Comparison of ENCODE assay signal across 24 cellular contexts in the genomic region with DNA sequence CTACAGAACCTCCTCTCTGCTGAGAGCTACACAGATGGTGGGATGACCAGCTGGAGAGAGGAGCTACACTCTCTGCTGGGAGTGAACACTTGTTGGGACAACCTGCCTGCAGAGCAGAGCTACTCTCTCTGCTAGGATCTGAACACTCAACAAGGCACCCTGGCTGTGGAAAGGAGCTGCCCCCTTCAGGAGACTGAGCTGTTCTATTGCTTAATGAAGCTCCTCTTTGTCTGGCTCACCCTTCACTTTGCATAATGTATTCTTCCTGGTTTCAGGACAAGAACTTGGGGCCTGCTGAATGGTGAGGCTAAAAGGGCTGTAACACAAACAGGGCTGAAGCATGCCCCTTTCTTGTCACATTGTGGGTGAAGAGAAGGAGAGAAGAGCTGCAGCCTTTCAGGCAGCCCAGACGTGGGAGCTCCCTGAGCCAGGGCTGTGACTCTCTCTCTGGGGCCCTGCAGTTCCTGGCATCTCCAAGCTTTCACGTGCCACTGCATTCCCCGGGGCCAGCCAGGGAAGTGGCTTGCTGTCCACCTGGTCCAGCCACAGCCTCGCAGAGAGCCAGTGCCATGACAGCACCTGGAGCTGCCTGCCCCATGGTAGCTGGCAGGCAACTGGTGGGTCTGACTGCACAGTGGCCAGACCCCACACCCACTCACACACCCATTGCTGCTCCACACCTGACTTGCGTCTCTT.
DNase-seq lines count a peak whose midpoint lies in the region; ATAC-seq, FAIRE-seq and TF ChIP-seq lines count a peak whose summit lies in the region.
"Had no signal": no experiment of that assay in that cellular context is flagged by ENCODE, and none has a peak within 500 bp of the region (broad histone marks: within the 10 kb centered on the region; RNA-seq: fewer than 3 reads in every experiment).

No MANE protein-coding gene starts in this region.

- TF ChIP-seq CTCF in GM23338 (conservative IDR thresholded peaks at IDR 0.05; ENCODE audit: low read depth in 2 of 2) (peak in 1 of 2 experiments; percentile 45; a peak in 2 of 4 replicates), WTC11 (IDR thresholded peaks at IDR 0.05) (no peak)

- no peaks in the 10 kb centered on the region for H3K79me2 ChIP-seq in GM23338 (replicated peaks; ENCODE audit: insufficient read depth)

- no peaks in the 10 kb centered on the region for H3K36me3 ChIP-seq in GM23338 (ENCODE audit: insufficient read depth)
- H3K36me3 ChIP-seq in iPS-15b (ENCODE audit: control insufficient read depth, insufficient read depth, low read length): no peaks in the 10 kb centered on the region
- H3K36me3 ChIP-seq: heart left ventricle, prostate gland, sigmoid colon had no signal

- no peaks in the 10 kb centered on the region for H3K4me1 Mint-ChIP-seq in GM23338
- peaks cover 9% of the 10 kb centered on the region; the same call in 1 of the 2 replicates for H3K4me1 Mint-ChIP-seq in WTC11
- H3K4me1 Mint-ChIP-seq: activated B cell treated with CpG ODN at 0.5 μM for 24 hours; activated CD8-positive, alpha-beta memory T cell treated with anti-CD3 and anti-CD28 coated beads, Interleukin-2, amount 10 ng/mL, durations not matched to agents 7 days and 5 days; stimulated activated naive B cell treated with anti-CD40 and anti-IgM and Interleukin-4, amounts not matched to agents 10 μg/mL and 1 μg/mL and 100 μg/mL, for 72 hours had no signal

- peaks cover 7% of the 10 kb centered on the region; the same call in 2 of the 3 replicates for H3K36me3 Mint-ChIP-seq in GM23338 (ENCODE audit: low read depth)
- H3K36me3 Mint-ChIP-seq in WTC11: no peaks in the 10 kb centered on the region
- H3K36me3 Mint-ChIP-seq: activated CD8-positive, alpha-beta memory T cell treated with anti-CD3 and anti-CD28 coated beads, Interleukin-2, amount 10 ng/mL, durations not matched to agents 7 days and 5 days; stimulated activated naive B cell treated with anti-CD40 and anti-IgM and Interleukin-4, amounts not matched to agents 10 μg/mL and 1 μg/mL and 100 μg/mL, for 72 hours had no signal

- peak overlapping the region; percentile 56 for H2AFZ ChIP-seq in GM23338

- no peaks in the 10 kb centered on the region for H3F3A ChIP-seq in GM23338 (replicated peaks; ENCODE audit: low read depth)

- in situ Hi-C loops in ACHN (cut with HindIII; ENCODE audit: low pct_ligation_motif_present, low pct_unique_long_range_greater_than_20kb, low sequenced_read_pairs): no loop called here

- no peaks in the 10 kb centered on the region for H3K27me3 ChIP-seq in GM23338 (ENCODE audit: insufficient read depth)
- H3K27me3 ChIP-seq in iPS-15b (ENCODE audit: control insufficient read depth, insufficient read depth, low read length): no peaks in the 10 kb centered on the region
- H3K27me3 ChIP-seq: body of pancreas, heart left ventricle, sigmoid colon had no signal

- H3K4me3 Mint-ChIP-seq in GM23338 (no peak overlapping the region), WTC11 (no peak overlapping the region)
- H3K4me3 Mint-ChIP-seq: activated B cell treated with CpG ODN at 0.5 μM for 24 hours; activated CD8-positive, alpha-beta memory T cell treated with anti-CD3 and anti-CD28 coated beads, Interleukin-2, amount 10 ng/mL, durations not matched to agents 7 days and 5 days; stimulated activated naive B cell treated with anti-CD40 and anti-IgM and Interleukin-4, amounts not matched to agents 10 μg/mL and 1 μg/mL and 100 μg/mL, for 72 hours had no signal

- peaks cover 13% of the 10 kb centered on the region for H3K9me3 Mint-ChIP-seq in GM23338
- peaks cover 20% of the 10 kb centered on the region for H3K9me3 Mint-ChIP-seq in WTC11
- H3K9me3 Mint-ChIP-seq: activated B cell treated with CpG ODN at 0.5 μM for 24 hours; stimulated activated naive B cell treated with anti-CD40 and anti-IgM and Interleukin-4, amounts not matched to agents 10 μg/mL and 1 μg/mL and 100 μg/mL, for 72 hours had no signal

- DNase-seq in ACHN (peak; percentile 16), GM23338 (ENCODE audit: low spot score) (no peak), WTC11 (ENCODE audit: low spot score) (no peak), MV-4-11 (lab: John Stamatoyannopoulos, UW) (no peak), globus pallidus (ENCODE audit: low spot score) (no peak), frontal cortex (ENCODE audit: low spot score in 2 of 2) (no peak), NCI-H446 treated with DMSO at 0.1 percent for 48 hours (lab: John Stamatoyannopoulos, UW) (no peak)
- DNase-seq: activated B cell treated with CpG ODN at 0.5 μM for 24 hours; activated CD4-positive, alpha-beta T cell treated with anti-CD3 and anti-CD28 coated beads, Interleukin-2, amount 50 U/mL, for 1 hour; activated CD8-positive, alpha-beta memory T cell treated with anti-CD3 and anti-CD28 coated beads, Interleukin-2, amount 10 ng/mL, durations not matched to agents 7 days and 5 days; activated T-cell treated with anti-CD3 and anti-CD28 coated beads, Interleukin-2, amount 50 U/mL, for 48 hours; body of pancreas; C1 segment of cervical spinal cord; Calu3; DND-41; NCI-H2081; nucleus accumbens; sigmoid colon; stimulated activated CD4-positive, alpha-beta T cell treated with anti-CD3 and anti-CD28 coated beads, Interleukin-4, amount 100 ng/mL, for 4 hours; stimulated activated naive B cell treated with anti-CD40 and anti-IgM and Interleukin-4, amounts not matched to agents 10 μg/mL and 1 μg/mL and 100 μg/mL, for 72 hours had no signal

- no peaks in the 10 kb centered on the region for H3K4me1 ChIP-seq in GM23338 (ENCODE audit: insufficient read depth)
- no peaks in the 10 kb centered on the region for H3K4me1 ChIP-seq in iPS-15b (ENCODE audit: control insufficient read depth, insufficient read depth, low read length)
- H3K4me1 ChIP-seq: body of pancreas, heart left ventricle, prostate gland, sigmoid colon had no signal

- ATAC-seq in GM23338 (peak; percentile 52), WTC11 (peak; percentile 93)
- ATAC-seq: activated CD8-positive, alpha-beta memory T cell treated with anti-CD3 and anti-CD28 coated beads, Interleukin-2, amount 10 ng/mL, durations not matched to agents 7 days and 5 days; body of pancreas; GM12878; stimulated activated naive B cell treated with anti-CD40 and anti-IgM and Interleukin-4, amounts not matched to agents 10 μg/mL and 1 μg/mL and 100 μg/mL, for 72 hours had no signal

- CTCF ChIA-PET in WTC11 (lab: Charles Lee): interaction anchor here (0.6 to 2.5 kb wide), 12 partner anchors 9 to 467 kb away, joined by 3 to 35 read pairs (median 4); no protein-coding TSS in a partner anchor

- POLR2A ChIA-PET in WTC11 (lab: Charles Lee): no interaction called here

- no peak overlapping the region for H3K4me3 ChIP-seq in GM23338
- no peak overlapping the region for H3K4me3 ChIP-seq in iPS-15b (ENCODE audit: low read depth, low read length)
- H3K4me3 ChIP-seq: body of pancreas, GM12878, heart left ventricle, prostate gland, sigmoid colon had no signal

- H3K27ac Mint-ChIP-seq in GM23338 (no peak overlapping the region), WTC11 (no peak overlapping the region)
- H3K27ac Mint-ChIP-seq: activated B cell treated with CpG ODN at 0.5 μM for 24 hours; activated CD8-positive, alpha-beta memory T cell treated with anti-CD3 and anti-CD28 coated beads, Interleukin-2, amount 10 ng/mL, durations not matched to agents 7 days and 5 days; stimulated activated naive B cell treated with anti-CD40 and anti-IgM and Interleukin-4, amounts not matched to agents 10 μg/mL and 1 μg/mL and 100 μg/mL, for 72 hours had no signal

- H3K27ac ChIP-seq in GM23338 (ENCODE audit: low read depth): no peak overlapping the region
- H3K27ac ChIP-seq: body of pancreas, heart left ventricle, prostate gland, sigmoid colon had no signal

- H3K27me3 Mint-ChIP-seq in GM23338 (ENCODE audit: insufficient read depth, low read depth, poor library complexity) (peaks cover 2% of the 10 kb centered on the region), WTC11 (ENCODE audit: low read depth) (no peaks in the 10 kb centered on the region)
- H3K27me3 Mint-ChIP-seq: activated B cell treated with CpG ODN at 0.5 μM for 24 hours; activated CD8-positive, alpha-beta memory T cell treated with anti-CD3 and anti-CD28 coated beads, Interleukin-2, amount 10 ng/mL, durations not matched to agents 7 days and 5 days; stimulated activated naive B cell treated with anti-CD40 and anti-IgM and Interleukin-4, amounts not matched to agents 10 μg/mL and 1 μg/mL and 100 μg/mL, for 72 hours had no signal

- H3K9ac ChIP-seq in iPS-15b (ENCODE audit: low read depth, low read length): peak overlapping the region; percentile 17

- no peaks in the 10 kb centered on the region for H4K20me1 ChIP-seq in GM23338 (replicated peaks; ENCODE audit: insufficient read depth)

- H3K9me3 ChIP-seq in iPS-15b (ENCODE audit: control insufficient read depth, insufficient read depth, low read length): no peaks in the 10 kb centered on the region
- H3K9me3 ChIP-seq: body of pancreas, heart left ventricle, prostate gland, sigmoid colon had no signal

- no peak overlapping the region for H3K4me2 ChIP-seq in GM23338

- peaks cover 9% of the 10 kb centered on the region; the same call in 1 of the 2 replicates for H3K9me2 ChIP-seq in GM23338 (ENCODE audit: insufficient read depth)

- no peak for FAIRE-seq in frontal cortex (lab: Jason Lieb, UNC)
- FAIRE-seq: GM12878 had no signal

TF ChIP-seq in GM23338, 12 proteins besides CTCF, POLR2A, EP300 and RAD21 (continues in another document):
- TF ChIP-seq, protein P1, sequence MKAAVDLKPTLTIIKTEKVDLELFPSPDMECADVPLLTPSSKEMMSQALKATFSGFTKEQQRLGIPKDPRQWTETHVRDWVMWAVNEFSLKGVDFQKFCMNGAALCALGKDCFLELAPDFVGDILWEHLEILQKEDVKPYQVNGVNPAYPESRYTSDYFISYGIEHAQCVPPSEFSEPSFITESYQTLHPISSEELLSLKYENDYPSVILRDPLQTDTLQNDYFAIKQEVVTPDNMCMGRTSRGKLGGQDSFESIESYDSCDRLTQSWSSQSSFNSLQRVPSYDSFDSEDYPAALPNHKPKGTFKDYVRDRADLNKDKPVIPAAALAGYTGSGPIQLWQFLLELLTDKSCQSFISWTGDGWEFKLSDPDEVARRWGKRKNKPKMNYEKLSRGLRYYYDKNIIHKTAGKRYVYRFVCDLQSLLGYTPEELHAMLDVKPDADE (IDR thresholded peaks at IDR 0.05): no peak
- no peak for TF ChIP-seq CREB1 (CRISPR knock-in tag; IDR thresholded peaks at IDR 0.05; ENCODE audit: low read depth)
